In genomic region chr2:136185991-136186771, GRCh38 we compare ENCODE assay signal across 21 cellular contexts.
DNase-seq lines count a peak whose midpoint lies in the region; ATAC-seq and TF ChIP-seq lines count a peak whose summit lies in the region.
"Had no signal": no experiment of that assay in that cellular context is flagged by ENCODE, and none has a peak within 500 bp of the region (broad histone marks: within the 10 kb centered on the region; RNA-seq: fewer than 3 reads in every experiment).

No MANE protein-coding gene starts in this region.

- ATAC-seq in SK-N-SH treated with all-trans-retinoic acid at 6 μM for 48 hours (no peak), GM18520 (IDR thresholded peaks at IDR 0.05; ENCODE audit: unreplicated experiment) (no peak)
- no peak for ATAC-seq in activated T-cell treated with anti-CD3 and anti-CD28 coated beads, Interleukin-2, amount 50 U/mL, for 4 hours
- ATAC-seq: HCT116; naive thymus-derived CD8-positive, alpha-beta T cell had no signal

- TF ChIP-seq POLR2A in esophagus muscularis mucosa (IDR thresholded peaks at IDR 0.05; ENCODE audit: low read depth): no peak

- no peak overlapping the region for H3K9ac ChIP-seq in GM23248
- H3K9ac ChIP-seq: parathyroid adenoma had no signal

- no peaks in the 10 kb centered on the region for H3K79me2 ChIP-seq in GM23248 (ENCODE audit: insufficient read depth)
- H3K79me2 ChIP-seq: parathyroid adenoma had no signal

- H3K4me1 ChIP-seq in GM23248 (ENCODE audit: insufficient read depth) (no peaks in the 10 kb centered on the region), esophagus muscularis mucosa (no peaks in the 10 kb centered on the region)
- H3K4me1 ChIP-seq: ascending aorta, parathyroid adenoma, upper lobe of left lung had no signal

- H2AFZ ChIP-seq in GM23248: no peak overlapping the region
- H2AFZ ChIP-seq: parathyroid adenoma had no signal

- H3K27me3 Mint-ChIP-seq in activated T-cell treated with anti-CD3 and anti-CD28 coated beads, Interleukin-2, amount 50 U/mL, for 4 hours (ENCODE audit: low read depth): no peaks in the 10 kb centered on the region
- H3K27me3 Mint-ChIP-seq: IgD-negative memory B cell; stimulated activated naive CD8-positive, alpha-beta T cell treated with anti-CD3 and anti-CD28 coated beads, Interleukin-15, Interleukin-2, amounts not matched to agents 100 ng/mL and 50 ng/mL, for 24 hours had no signal

- H3K27ac ChIP-seq in GM23248 (no peak overlapping the region), esophagus muscularis mucosa (replicated peaks in 1 of 4) (no peak overlapping the region)
- H3K27ac ChIP-seq: ascending aorta, parathyroid adenoma, upper lobe of left lung had no signal

- 26 to 38% methylated on average over 4 of the region's 4 CpGs for WGBS in GM23248 (ENCODE audit: low coverage in 1 of 2, low lambda C conversion rate in 2 of 2, missing lambda C conversion rate in 2 of 2), 2 experiments
- WGBS in esophagus muscularis mucosa: 86% methylated on average over 4 of the region's 4 CpGs

- H3K36me3 ChIP-seq in GM23248 (ENCODE audit: low read depth) (no peaks in the 10 kb centered on the region), esophagus muscularis mucosa (no peaks in the 10 kb centered on the region)
- H3K36me3 ChIP-seq: ascending aorta, upper lobe of left lung had no signal

- H3K27me3 ChIP-seq in GM23248 (replicated peaks; ENCODE audit: insufficient read depth) (no peaks in the 10 kb centered on the region), esophagus muscularis mucosa (no peaks in the 10 kb centered on the region)
- H3K27me3 ChIP-seq: ascending aorta, upper lobe of left lung had no signal

- no peaks in the 10 kb centered on the region for H3K9me3 ChIP-seq in GM23248 (ENCODE audit: low read depth)
- H3K9me3 ChIP-seq in esophagus muscularis mucosa: peaks cover 0 to 2% (median 1%) of the 10 kb centered on the region in 4 donors
- H3K9me3 ChIP-seq: ascending aorta, upper lobe of left lung had no signal

- H3K4me3 ChIP-seq in GM23248 (no peak overlapping the region), esophagus muscularis mucosa (no peak overlapping the region)
- H3K4me3 ChIP-seq: ascending aorta, upper lobe of left lung had no signal

- TF ChIP-seq EP300 in esophagus muscularis mucosa (IDR thresholded peaks at IDR 0.05): no peak

- in situ Hi-C loops in GM23248 (cut with MboI): no loop called here

- no peaks in the 10 kb centered on the region for H3K9me2 ChIP-seq in GM23248 (ENCODE audit: insufficient read depth)

- no peaks in the 10 kb centered on the region for H3K9me3 Mint-ChIP-seq in activated T-cell treated with anti-CD3 and anti-CD28 coated beads, Interleukin-2, amount 50 U/mL, for 4 hours
- H3K9me3 Mint-ChIP-seq: activated naive CD4-positive, alpha-beta T cell treated with anti-CD3 and anti-CD28 coated beads, Interleukin-2, amount 10 ng/mL, durations not matched to agents 7 days and 5 days; stimulated activated naive CD8-positive, alpha-beta T cell treated with anti-CD3 and anti-CD28 coated beads, Interleukin-15, Interleukin-2, amounts not matched to agents 100 ng/mL and 50 ng/mL, for 24 hours had no signal

- H3K36me3 Mint-ChIP-seq in activated T-cell treated with anti-CD3 and anti-CD28 coated beads, Interleukin-2, amount 50 U/mL, for 4 hours (ENCODE audit: insufficient read depth): no peaks in the 10 kb centered on the region
- H3K36me3 Mint-ChIP-seq: activated naive CD4-positive, alpha-beta T cell treated with anti-CD3 and anti-CD28 coated beads, Interleukin-2, amount 10 ng/mL, durations not matched to agents 7 days and 5 days; naive thymus-derived CD8-positive, alpha-beta T cell had no signal

- intact Hi-C loops in esophagus muscularis mucosa (cut with DNase I): no loop called here

- H3K4me2 ChIP-seq in GM23248 (ENCODE audit: unreplicated experiment): no peak overlapping the region

- no peak overlapping the region for H3K4me3 Mint-ChIP-seq in activated T-cell treated with anti-CD3 and anti-CD28 coated beads, Interleukin-2, amount 50 U/mL, for 4 hours
- H3K4me3 Mint-ChIP-seq: activated naive CD4-positive, alpha-beta T cell treated with anti-CD3 and anti-CD28 coated beads, Interleukin-2, amount 10 ng/mL, durations not matched to agents 7 days and 5 days; IgD-negative memory B cell; naive thymus-derived CD8-positive, alpha-beta T cell; stimulated activated naive CD8-positive, alpha-beta T cell treated with anti-CD3 and anti-CD28 coated beads, Interleukin-15, Interleukin-2, amounts not matched to agents 100 ng/mL and 50 ng/mL, for 24 hours had no signal

- H3F3A ChIP-seq in GM23248 (ENCODE audit: insufficient read depth): no peaks in the 10 kb centered on the region

- DNase-seq in GM23248 (peak; percentile 8), NCI-H446 treated with DMSO at 0.1 percent for 48 hours (lab: John Stamatoyannopoulos, UW) (peak; percentile 25), esophagus muscularis mucosa (ENCODE audit: extremely low spot score) (peak; percentile 39), putamen (ENCODE audit: low spot score) (peak; percentile 53)
- no peak for DNase-seq in activated T-cell treated with anti-CD3 and anti-CD28 coated beads, Interleukin-2, amount 50 U/mL, for 4 hours
- DNase-seq: activated naive CD4-positive, alpha-beta T cell treated with anti-CD3 and anti-CD28 coated beads, Interleukin-2, amount 10 ng/mL, durations not matched to agents 7 days and 5 days; activated T-cell treated with anti-CD3 and anti-CD28 coated beads, Interleukin-2, amount 50 U/mL, for 1 hour; cortex of kidney; mammary epithelial cell; naive thymus-derived CD8-positive, alpha-beta T cell; NCI-H2029 treated with DMSO at 0.1 percent for 48 hours; NCI-H510A; stimulated activated CD4-positive, alpha-beta T cell treated with anti-CD3 and anti-CD28 coated beads, Interleukin-2, amount 100 ng/mL, for 24 hours; upper lobe of left lung had no signal

- peaks cover 4% of the 10 kb centered on the region for H3K4me1 Mint-ChIP-seq in activated T-cell treated with anti-CD3 and anti-CD28 coated beads, Interleukin-2, amount 50 U/mL, for 4 hours (ENCODE audit: low read depth)
- H3K4me1 Mint-ChIP-seq: activated naive CD4-positive, alpha-beta T cell treated with anti-CD3 and anti-CD28 coated beads, Interleukin-2, amount 10 ng/mL, durations not matched to agents 7 days and 5 days had no signal

- TF ChIP-seq CTCF in esophagus muscularis mucosa (IDR thresholded peaks at IDR 0.05): no peak

- no peaks in the 10 kb centered on the region for H4K20me1 ChIP-seq in GM23248 (ENCODE audit: insufficient read depth)

TF ChIP-seq in SK-N-SH treated with all-trans-retinoic acid at 6 μM for 48 hours, 23 proteins besides CTCF, POLR2A, EP300 and RAD21:
- TF ChIP-seq ESRRG (CRISPR knock-in tag; IDR thresholded peaks at IDR 0.05) (no peak), CSDC2 (CRISPR knock-in tag; IDR thresholded peaks at IDR 0.05) (no peak), RARB (CRISPR knock-in tag; IDR thresholded peaks at IDR 0.05) (no peak)
- TF ChIP-seq, protein P1, sequence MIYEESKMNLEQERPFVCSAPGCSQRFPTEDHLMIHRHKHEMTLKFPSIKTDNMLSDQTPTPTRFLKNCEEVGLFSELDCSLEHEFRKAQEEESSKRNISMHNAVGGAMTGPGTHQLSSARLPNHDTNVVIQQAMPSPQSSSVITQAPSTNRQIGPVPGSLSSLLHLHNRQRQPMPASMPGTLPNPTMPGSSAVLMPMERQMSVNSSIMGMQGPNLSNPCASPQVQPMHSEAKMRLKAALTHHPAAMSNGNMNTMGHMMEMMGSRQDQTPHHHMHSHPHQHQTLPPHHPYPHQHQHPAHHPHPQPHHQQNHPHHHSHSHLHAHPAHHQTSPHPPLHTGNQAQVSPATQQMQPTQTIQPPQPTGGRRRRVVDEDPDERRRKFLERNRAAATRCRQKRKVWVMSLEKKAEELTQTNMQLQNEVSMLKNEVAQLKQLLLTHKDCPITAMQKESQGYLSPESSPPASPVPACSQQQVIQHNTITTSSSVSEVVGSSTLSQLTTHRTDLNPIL (CRISPR knock-in tag; IDR thresholded peaks at IDR 0.05; ENCODE audit: low read depth): no peak
TF ChIP-seq in SK-N-SH treated with all-trans-retinoic acid at 6 μM for 48 hours: peak in this region for 0.
